ENCODE assay signal across 12 cellular contexts in genomic region chr10:17214486-17214885, GRCh38. TPM values are rescaled to one million over a fixed set of nuclear protein-coding genes. Genes with fewer than 3 reads are reported as not detected.
DNase-seq lines count a peak whose midpoint lies in the region; ATAC-seq, FAIRE-seq and TF ChIP-seq lines count a peak whose summit lies in the region.
"Had no signal": no experiment of that assay in that cellular context is flagged by ENCODE, and none has a peak within 500 bp of the region (broad histone marks: within the 10 kb centered on the region; RNA-seq: fewer than 3 reads in every experiment).

No MANE protein-coding gene starts in this region.

- H3K4me1 Mint-ChIP-seq in central memory CD8-positive, alpha-beta T cell, result peaks cover 9% of the 10 kb centered on the region
- H3K4me1 Mint-ChIP-seq in type B pancreatic cell (ENCODE audit: unreplicated experiment), result peaks cover 28% of the 10 kb centered on the region

- DNase-seq in M059J (ENCODE audit: low read depth), result peak; percentile 36
- DNase-seq in central memory CD8-positive, alpha-beta T cell (ENCODE audit: low spot score in 2 of 2), result no peak
- no peak for DNase-seq in lower lobe of right lung
- no peak for DNase-seq in type B pancreatic cell (ENCODE audit: extremely low spot score, unreplicated experiment)
- DNase-seq in D721Med (ENCODE audit: insufficient read length, low spot score), result no peak
- no peak for DNase-seq in NCI-H2196 (lab: John Stamatoyannopoulos, UW; ENCODE audit: unreplicated experiment)
- no peak for DNase-seq in cerebellar cortex (ENCODE audit: low spot score)
- DNase-seq: activated CD4-positive, alpha-beta T cell treated with anti-CD3 and anti-CD28 coated beads, Interleukin-2, amount 10 ng/mL, durations not matched to agents 7 days and 5 days; right lobe of liver had no signal

- H3K4me3 ChIP-seq in lower lobe of right lung, result no peak overlapping the region
- H3K4me3 ChIP-seq: adrenal gland, right lobe of liver had no signal

- intact Hi-C loops in lower lobe of right lung (cut with DNase I), result no loop called here

- FAIRE-seq in D721Med (lab: Jason Lieb, UNC), result no peak
- FAIRE-seq: frontal cortex had no signal

- H3K9me3 ChIP-seq in lower lobe of right lung, result no peaks in the 10 kb centered on the region
- H3K9me3 ChIP-seq: right lobe of liver had no signal

- peaks cover 13% of the 10 kb centered on the region for H3K36me3 Mint-ChIP-seq in central memory CD8-positive, alpha-beta T cell (ENCODE audit: insufficient read depth)
- H3K36me3 Mint-ChIP-seq in type B pancreatic cell, result no peaks in the 10 kb centered on the region

- H3K9me3 Mint-ChIP-seq in central memory CD8-positive, alpha-beta T cell, result no peaks in the 10 kb centered on the region
- no peaks in the 10 kb centered on the region for H3K9me3 Mint-ChIP-seq in type B pancreatic cell
- H3K9me3 Mint-ChIP-seq: activated CD4-positive, alpha-beta T cell treated with anti-CD3 and anti-CD28 coated beads, Interleukin-2, amount 10 ng/mL, durations not matched to agents 7 days and 5 days had no signal

- peak overlapping the region; percentile 83 for H3K27ac ChIP-seq in lower lobe of right lung
- H3K27ac ChIP-seq: KMS-11, right lobe of liver had no signal

- ATAC-seq in central memory CD8-positive, alpha-beta T cell (replicated peaks; ENCODE audit: extremely low read depth, poor library complexity, severe bottlenecking), result no peak
- no peak for ATAC-seq in lower lobe of right lung
- ATAC-seq: right lobe of liver had no signal

- TF ChIP-seq CTCF in lower lobe of right lung (IDR thresholded peaks at IDR 0.05) (no peak), type B pancreatic cell (conservative IDR thresholded peaks at IDR 0.05) (no peak), D721Med (IDR thresholded peaks at IDR 0.05; ENCODE audit: insufficient read depth, missing control alignments) (no peak)

- no peaks in the 10 kb centered on the region for H3K36me3 ChIP-seq in lower lobe of right lung
- H3K36me3 ChIP-seq: adrenal gland, right lobe of liver had no signal

- peaks cover 27% of the 10 kb centered on the region for H3K4me1 ChIP-seq in lower lobe of right lung
- H3K4me1 ChIP-seq: right lobe of liver had no signal

- no peak overlapping the region for H3K4me3 Mint-ChIP-seq in central memory CD8-positive, alpha-beta T cell
- no peak overlapping the region for H3K4me3 Mint-ChIP-seq in type B pancreatic cell
- H3K4me3 Mint-ChIP-seq: activated CD4-positive, alpha-beta T cell treated with anti-CD3 and anti-CD28 coated beads, Interleukin-2, amount 10 ng/mL, durations not matched to agents 7 days and 5 days had no signal

- no peaks in the 10 kb centered on the region for H3K27me3 Mint-ChIP-seq in central memory CD8-positive, alpha-beta T cell
- H3K27me3 Mint-ChIP-seq in type B pancreatic cell, result no peaks in the 10 kb centered on the region
- H3K27me3 Mint-ChIP-seq: activated CD4-positive, alpha-beta T cell treated with anti-CD3 and anti-CD28 coated beads, Interleukin-2, amount 10 ng/mL, durations not matched to agents 7 days and 5 days had no signal

- peak overlapping the region; percentile 96 for H3K27ac Mint-ChIP-seq in central memory CD8-positive, alpha-beta T cell (ENCODE audit: low read depth)
- H3K27ac Mint-ChIP-seq in type B pancreatic cell, result peak overlapping the region; percentile 56
- H3K27ac Mint-ChIP-seq: activated CD4-positive, alpha-beta T cell treated with anti-CD3 and anti-CD28 coated beads, Interleukin-2, amount 10 ng/mL, durations not matched to agents 7 days and 5 days had no signal

- H3K27me3 ChIP-seq in lower lobe of right lung (ENCODE audit: low read depth), result no peaks in the 10 kb centered on the region
- H3K27me3 ChIP-seq: adrenal gland, right lobe of liver had no signal

RNA-seq across cellular contexts. Expression of gene TRDMT1, which starts 13.0 kb away (rescaled TPM):
- total RNA-seq in M059J (2014; rRNA removed; shearing (Covaris generic)), result 2.6 and 3.3 TPM in 2 replicates
- total RNA-seq in lower lobe of right lung (7.9 TPM), type B pancreatic cell (ENCODE audit: low replicate concordance) (3.9 and 9.0 TPM in 2 replicates)

RNA-seq across cellular contexts. Expression of gene VIM, which starts 13.6 kb away (rescaled TPM):
- total RNA-seq in M059J (2014; rRNA removed; shearing (Covaris generic)), result 2,499 and 3,150 TPM in 2 replicates
- total RNA-seq in lower lobe of right lung (1,797 TPM), type B pancreatic cell (ENCODE audit: low replicate concordance) (102 and 2,500 TPM in 2 replicates)
